1 cellular context compared by ENCODE assay signal in genomic region chr19:27776020-27776419, GRCh38.
TF ChIP-seq lines count a peak whose summit lies in the region.

No MANE protein-coding gene starts in this region.

TF ChIP-seq in GM23338, 12 proteins besides CTCF, POLR2A, EP300 and RAD21 (continued from another document):
- TF ChIP-seq REST (IDR thresholded peaks at IDR 0.05; ENCODE audit: unreplicated experiment), result no peak
- no peak for TF ChIP-seq ZNF114 (CRISPR knock-in tag; IDR thresholded peaks at IDR 0.05)
